ENCODE assay signal across 1 cellular context in genomic region chr10:84214612-84215235, GRCh38.
TF ChIP-seq lines count a peak whose summit lies in the region.

No MANE protein-coding gene starts in this region.

TF ChIP-seq in GM12878, 131 proteins besides CTCF, POLR2A, EP300 and RAD21:
- no peak for TF ChIP-seq STAT1 (conservative IDR thresholded peaks at IDR 0.05)
- no peak for TF ChIP-seq CEBPB (IDR thresholded peaks at IDR 0.05; ENCODE audit: borderline replicate concordance in 1 of 2, low read depth in 2 of 2, low read length in 2 of 2)
- no peak for TF ChIP-seq CBX3 (IDR thresholded peaks at IDR 0.05; ENCODE audit: borderline replicate concordance, low read depth)
- peak in 1 of 2 experiments; percentile 34; a peak in 1 of 4 replicates for TF ChIP-seq BHLHE40 (IDR thresholded peaks at IDR 0.05; ENCODE audit: borderline replicate concordance in 1 of 2, low read depth in 2 of 2, low read length in 1 of 2)
- peak; percentile 69 for TF ChIP-seq NR2F1 (conservative IDR thresholded peaks at IDR 0.05)
- peak; percentile 52 for TF ChIP-seq SMC3 (IDR thresholded peaks at IDR 0.05; ENCODE audit: borderline replicate concordance, low read length)
